In the genomic region with DNA sequence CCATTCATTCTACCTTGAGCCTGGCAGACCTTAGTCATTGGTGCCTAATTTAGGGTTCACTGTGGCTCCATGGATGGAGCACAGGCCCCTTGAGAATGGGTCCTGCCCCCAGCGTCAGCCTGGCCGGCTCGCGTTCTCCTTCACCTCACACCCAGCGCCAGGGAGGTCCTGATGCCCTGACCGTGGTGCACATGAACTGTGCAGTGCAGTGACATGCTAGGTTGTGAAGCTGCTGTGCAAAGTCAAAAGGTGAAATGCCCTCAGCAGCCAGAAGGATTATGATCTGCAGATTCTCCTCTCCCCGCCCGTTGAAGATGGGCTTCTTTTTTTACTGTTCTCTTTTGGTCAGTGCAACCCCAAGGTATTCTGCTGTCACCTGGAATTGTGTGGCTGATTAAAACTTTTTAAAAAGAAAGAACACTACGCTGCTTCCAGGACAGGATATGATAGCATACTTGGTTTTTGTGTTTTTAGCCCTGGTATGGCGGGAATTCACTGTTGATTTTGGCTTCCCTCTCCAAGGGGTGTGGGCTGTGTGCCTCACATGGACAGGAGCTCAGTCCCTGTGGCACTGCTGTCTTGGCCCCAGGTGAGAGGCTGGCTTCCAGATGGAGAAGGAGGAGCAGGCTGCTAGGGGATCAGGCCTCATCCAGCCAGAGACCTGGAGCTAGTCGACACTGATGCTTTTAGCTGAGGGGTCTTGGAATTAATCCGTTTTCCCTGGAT, we compare ENCODE assay signal across 12 cellular contexts. TPM values are rescaled to one million over a fixed set of nuclear protein-coding genes. Genes with fewer than 3 reads are reported as not detected.
A peak's percentile ranks its signal among the peaks of the same experiment; 100 is the strongest.
DNase-seq lines count a peak whose midpoint lies in the region; ATAC-seq and TF ChIP-seq lines count a peak whose summit lies in the region.
"Had no signal": no experiment of that assay in that cellular context is flagged by ENCODE, and none has a peak within 500 bp of the region (broad histone marks: within the 10 kb centered on the region; RNA-seq: fewer than 3 reads in every experiment).

No MANE protein-coding gene starts in this region.

- H3K36me3 ChIP-seq in Caco-2 (ENCODE audit: control insufficient read depth, insufficient read depth, low read length) = peaks cover 2% of the 10 kb centered on the region; the same call in 1 of the 2 replicates
- peaks cover 5% of the 10 kb centered on the region; the same call in 1 of the 2 replicates for H3K36me3 ChIP-seq in RWPE2 (ENCODE audit: low read depth)
- peaks cover 0 to 9% of the 10 kb centered on the region in 2 donors for H3K36me3 ChIP-seq in esophagus (ENCODE audit: control insufficient read depth in 2 of 2, insufficient read depth in 2 of 2, low read length in 1 of 2)

- no peak overlapping the region for H3K4me3 Mint-ChIP-seq in Caco-2 (ENCODE audit: unreplicated experiment)
- no peak overlapping the region for H3K4me3 Mint-ChIP-seq in stimulated activated memory B cell treated with anti-CD40 and anti-IgM and Interleukin-4, amounts not matched to agents 10 μg/mL and 1 μg/mL and 100 μg/mL, for 72 hours

- peak overlapping the region; percentile 72 for H3K27ac Mint-ChIP-seq in Caco-2 (ENCODE audit: unreplicated experiment)
- H3K27ac Mint-ChIP-seq in stimulated activated memory B cell treated with anti-CD40 and anti-IgM and Interleukin-4, amounts not matched to agents 10 μg/mL and 1 μg/mL and 100 μg/mL, for 72 hours = peak overlapping the region; percentile 56

- no peak for DNase-seq in Caco-2
- DNase-seq in RWPE2 (ENCODE audit: low spot score) = no peak
- no peak for DNase-seq in central memory CD4-positive, alpha-beta T cell
- DNase-seq in inferior parietal cortex (ENCODE audit: extremely low spot score) = no peak
- no peak for DNase-seq in DMS114 treated with DMSO at 0.1 percent for 48 hours (lab: John Stamatoyannopoulos, UW; ENCODE audit: unreplicated experiment)
- DNase-seq: activated CD4-positive, CD25-positive, alpha-beta regulatory T cell; KG1; NCI-H2171; stimulated activated CD4-positive, alpha-beta T cell treated with anti-CD3 and anti-CD28 coated beads, Interleukin-12 subunit alpha, Interleukin-12 subunit beta, amount 100 ng/mL, for 4 hours had no signal

- H3K36me3 Mint-ChIP-seq in Caco-2 (ENCODE audit: insufficient read depth, unreplicated experiment) = peaks cover 46% of the 10 kb centered on the region
- peaks cover 32% of the 10 kb centered on the region for H3K36me3 Mint-ChIP-seq in stimulated activated memory B cell treated with anti-CD40 and anti-IgM and Interleukin-4, amounts not matched to agents 10 μg/mL and 1 μg/mL and 100 μg/mL, for 72 hours

- 60 to 69% methylated on average over 12 of the region's 12 CpGs for WGBS in esophagus, 2 donors

- H3K27me3 ChIP-seq in Caco-2 (replicated peaks; ENCODE audit: control insufficient read depth, insufficient read depth, low read length) (no peaks in the 10 kb centered on the region), RWPE2 (ENCODE audit: insufficient read depth, poor library complexity, severe bottlenecking) (no peaks in the 10 kb centered on the region), esophagus (ENCODE audit: control insufficient read depth in 1 of 2, insufficient read depth in 2 of 2, low read length in 2 of 2) (no peaks in the 10 kb centered on the region)

- peaks cover 39% of the 10 kb centered on the region for H3K4me1 Mint-ChIP-seq in Caco-2 (ENCODE audit: low read depth, unreplicated experiment)
- H3K4me1 Mint-ChIP-seq in stimulated activated memory B cell treated with anti-CD40 and anti-IgM and Interleukin-4, amounts not matched to agents 10 μg/mL and 1 μg/mL and 100 μg/mL, for 72 hours = peaks cover 26% of the 10 kb centered on the region

- no peaks in the 10 kb centered on the region for H3K9me3 ChIP-seq in Caco-2
- no peaks in the 10 kb centered on the region for H3K9me3 ChIP-seq in RWPE2 (ENCODE audit: severe bottlenecking)
- H3K9me3 ChIP-seq in esophagus (ENCODE audit: control insufficient read depth in 2 of 2, insufficient read depth in 1 of 2, low read depth in 1 of 2, low read length in 1 of 2) = no peaks in the 10 kb centered on the region

- no peaks in the 10 kb centered on the region for H3K9me3 Mint-ChIP-seq in Caco-2 (ENCODE audit: unreplicated experiment)
- no peaks in the 10 kb centered on the region for H3K9me3 Mint-ChIP-seq in stimulated activated memory B cell treated with anti-CD40 and anti-IgM and Interleukin-4, amounts not matched to agents 10 μg/mL and 1 μg/mL and 100 μg/mL, for 72 hours

- no peaks in the 10 kb centered on the region for H3K27me3 Mint-ChIP-seq in Caco-2 (ENCODE audit: insufficient read depth, unreplicated experiment)
- H3K27me3 Mint-ChIP-seq in stimulated activated memory B cell treated with anti-CD40 and anti-IgM and Interleukin-4, amounts not matched to agents 10 μg/mL and 1 μg/mL and 100 μg/mL, for 72 hours = no peaks in the 10 kb centered on the region

- CTCF ChIA-PET in Caco-2 (lab: Charles Lee) = interaction anchor here (0.6 to 1.0 kb wide), 2 partner anchors 47 to 101 kb away, joined by 3 to 4 read pairs; no protein-coding TSS in a partner anchor

- intact Hi-C loops in Caco-2 (cut with micrococcal nuclease; ENCODE audit: unreplicated experiment) = no loop called here

- POLR2A ChIA-PET in Caco-2 (lab: Charles Lee) = interaction anchor here (0.6 kb wide), 1 partner anchor 437 kb away, joined by 3 read pairs; no protein-coding TSS in a partner anchor

- H3K4me3 ChIP-seq in Caco-2 (ENCODE audit: low read depth, low read length) = no peak overlapping the region
- H3K4me3 ChIP-seq in RWPE2 (ENCODE audit: severe bottlenecking) = no peak overlapping the region
- no peak overlapping the region for H3K4me3 ChIP-seq in esophagus (ENCODE audit: low read depth in 1 of 2, low read length in 2 of 2)

- no peak for TF ChIP-seq CTCF in Caco-2 (IDR thresholded peaks at IDR 0.05; ENCODE audit: insufficient read depth in 1 of 2, low read depth in 1 of 2, low read length in 1 of 2, severe bottlenecking in 1 of 2, unreplicated experiment in 1 of 2)
- no peak for TF ChIP-seq CTCF in RWPE2 (IDR thresholded peaks at IDR 0.05; ENCODE audit: poor library complexity, severe bottlenecking)

- H3K27ac ChIP-seq in RWPE2 (ENCODE audit: poor library complexity, severe bottlenecking) (peak overlapping the region; percentile 97), esophagus (ENCODE audit: low read depth in 2 of 2, low read length in 1 of 2) (peak overlapping the region; percentile 33 to 34)

- ATAC-seq in RWPE2 (ENCODE audit: low read depth) (peak; percentile 54), GM21717 (IDR thresholded peaks at IDR 0.05; ENCODE audit: unreplicated experiment) (no peak)
- no peak for ATAC-seq in stimulated activated memory B cell treated with anti-CD40 and anti-IgM and Interleukin-4, amounts not matched to agents 10 μg/mL and 1 μg/mL and 100 μg/mL, for 72 hours

- peaks cover 53% of the 10 kb centered on the region for H3K4me1 ChIP-seq in Caco-2
- H3K4me1 ChIP-seq in RWPE2 (ENCODE audit: insufficient read depth, poor library complexity, severe bottlenecking) = peaks cover 61% of the 10 kb centered on the region
- H3K4me1 ChIP-seq in esophagus (ENCODE audit: control insufficient read depth in 2 of 2, insufficient read depth in 2 of 2, low read length in 1 of 2) = peaks cover 17 to 22% of the 10 kb centered on the region in 2 donors

- BruUV-seq in Caco-2 (replicated peaks; lab: Mats Ljungman, UMichigan) = no TSS peak

RNA-seq across cellular contexts. Expression of a gene that starts 24.0 kb away (rescaled TPM):
- total RNA-seq in Caco-2 (2022) = 58.7 and 60.0 TPM in 2 replicates
- 10 to 100 TPM; 14.7 to 20.6 TPM for polyA plus RNA-seq in esophagus

RNA-seq across cellular contexts. Expression of a gene that starts 49.4 kb away (rescaled TPM):
- 142 and 156 TPM in 2 replicates for total RNA-seq in Caco-2 (2022)
- polyA plus RNA-seq in esophagus = 10 to 100 TPM; 12.4 to 20.4 TPM
